ENCODE assay signal across 18 cellular contexts in genomic region chr2:149033716-149034115, GRCh38. TPM values are rescaled to one million over a fixed set of nuclear protein-coding genes. Genes with fewer than 3 reads are reported as not detected.
DNase-seq lines count a peak whose midpoint lies in the region; ATAC-seq and TF ChIP-seq lines count a peak whose summit lies in the region.
"Had no signal": no experiment of that assay in that cellular context is flagged by ENCODE, and none has a peak within 500 bp of the region (broad histone marks: within the 10 kb centered on the region; RNA-seq: fewer than 3 reads in every experiment).

No MANE protein-coding gene starts in this region.

- TF ChIP-seq CTCF in CD14-positive monocyte (IDR thresholded peaks at IDR 0.05): no peak

- peaks cover 25 to 35% (median 29%) of the 10 kb centered on the region in 3 donors for H3K27me3 Mint-ChIP-seq in CD14-positive monocyte (ENCODE audit: low read depth in 3 of 3)
- peaks cover 31% of the 10 kb centered on the region for H3K27me3 Mint-ChIP-seq in T-helper 2 cell treated with Interferon-gamma antibody and Interleukin-4, amounts not matched to agents 5 μg/mL and 100 μg/mL, for 36 hours (ENCODE audit: low read depth)

- peak; percentile 64 for DNase-seq in COR-L47 (lab: John Stamatoyannopoulos, UW)
- peak; percentile 71 for DNase-seq in NCI-H146 treated with DMSO at 0.1 percent for 48 hours (lab: John Stamatoyannopoulos, UW; ENCODE audit: unreplicated experiment)
- DNase-seq in NCI-H748 (lab: John Stamatoyannopoulos, UW; ENCODE audit: unreplicated experiment): peak; percentile 99
- DNase-seq in iPS-NIHi11 (ENCODE audit: low spot score): peak; percentile 36
- no peak for DNase-seq in amygdala (lab: John Stamatoyannopoulos, UW)
- DNase-seq in CD14-positive monocyte (ENCODE audit: low spot score): no peak
- DNase-seq in T-helper 2 cell treated with Interferon-gamma antibody and Interleukin-4, amounts not matched to agents 5 μg/mL and 100 μg/mL, for 36 hours (ENCODE audit: low spot score): no peak
- DNase-seq: activated B cell treated with CpG ODN at 0.5 μM for 24 hours; activated gamma-delta T cell; anterior cingulate cortex; CD8-positive, alpha-beta T cell; GDM1; KBM-7; NCI-H1694 treated with DMSO at 0.1 percent for 48 hours; Peyer's patch; stimulated activated naive CD8-positive, alpha-beta T cell treated with anti-CD3 and anti-CD28 coated beads, Interleukin-15, amount 100 ng/mL, for 72 hours had no signal

- peaks cover 0 to 4% (median 0%) of the 10 kb centered on the region in 7 donors for H3K9me3 Mint-ChIP-seq in CD14-positive monocyte
- H3K9me3 Mint-ChIP-seq in T-helper 2 cell treated with Interferon-gamma antibody and Interleukin-4, amounts not matched to agents 5 μg/mL and 100 μg/mL, for 36 hours: no peaks in the 10 kb centered on the region
- H3K9me3 Mint-ChIP-seq: activated B cell treated with CpG ODN at 0.5 μM for 24 hours; CD8-positive, alpha-beta T cell; stimulated activated naive CD8-positive, alpha-beta T cell treated with anti-CD3 and anti-CD28 coated beads, Interleukin-15, amount 100 ng/mL, for 72 hours had no signal

- H3K4me3 Mint-ChIP-seq in CD14-positive monocyte: no peak overlapping the region
- H3K4me3 Mint-ChIP-seq in T-helper 2 cell treated with Interferon-gamma antibody and Interleukin-4, amounts not matched to agents 5 μg/mL and 100 μg/mL, for 36 hours: no peak overlapping the region
- H3K4me3 Mint-ChIP-seq: activated B cell treated with CpG ODN at 0.5 μM for 24 hours; CD8-positive, alpha-beta T cell; stimulated activated naive CD8-positive, alpha-beta T cell treated with anti-CD3 and anti-CD28 coated beads, Interleukin-15, amount 100 ng/mL, for 72 hours had no signal

- no peak for ATAC-seq in HG02970 (IDR thresholded peaks at IDR 0.05; ENCODE audit: low FRiP score, unreplicated experiment)
- ATAC-seq: A549; CD8-positive, alpha-beta T cell; stimulated activated naive CD8-positive, alpha-beta T cell treated with anti-CD3 and anti-CD28 coated beads, Interleukin-15, amount 100 ng/mL, for 72 hours had no signal

- no peak overlapping the region for H3K27ac Mint-ChIP-seq in CD14-positive monocyte
- H3K27ac Mint-ChIP-seq in T-helper 2 cell treated with Interferon-gamma antibody and Interleukin-4, amounts not matched to agents 5 μg/mL and 100 μg/mL, for 36 hours: no peak overlapping the region
- H3K27ac Mint-ChIP-seq: activated B cell treated with CpG ODN at 0.5 μM for 24 hours; CD8-positive, alpha-beta T cell; stimulated activated naive CD8-positive, alpha-beta T cell treated with anti-CD3 and anti-CD28 coated beads, Interleukin-15, amount 100 ng/mL, for 72 hours had no signal

- H3K36me3 Mint-ChIP-seq in CD14-positive monocyte: peaks cover 0 to 5% of the 10 kb centered on the region in 2 donors
- no peaks in the 10 kb centered on the region for H3K36me3 Mint-ChIP-seq in T-helper 2 cell treated with Interferon-gamma antibody and Interleukin-4, amounts not matched to agents 5 μg/mL and 100 μg/mL, for 36 hours (ENCODE audit: low read depth)
- H3K36me3 Mint-ChIP-seq: CD8-positive, alpha-beta T cell had no signal

- intact Hi-C loops in CD14-positive monocyte (cut with micrococcal nuclease): no loop called here

- peaks cover 11% of the 10 kb centered on the region for H3K4me1 Mint-ChIP-seq in CD14-positive monocyte
- H3K4me1 Mint-ChIP-seq in T-helper 2 cell treated with Interferon-gamma antibody and Interleukin-4, amounts not matched to agents 5 μg/mL and 100 μg/mL, for 36 hours (ENCODE audit: low read depth): peaks cover 5% of the 10 kb centered on the region
- H3K4me1 Mint-ChIP-seq: stimulated activated naive CD8-positive, alpha-beta T cell treated with anti-CD3 and anti-CD28 coated beads, Interleukin-15, amount 100 ng/mL, for 72 hours had no signal

RNA-seq across cellular contexts. Expression of gene LYPD6B, which starts 4.8 kb away (rescaled TPM):
- polyA plus RNA-seq in CD14-positive monocyte: not detected
- polyA plus RNA-seq: A549 had no signal

Comparison
In these comparisons a context has a peak if more than half of its experiments do, and no peak if none do; other contexts are left out.
1. DNase-seq: peak in COR-L47 (single experiment), NCI-H146 treated with DMSO at 0.1 percent for 48 hours (single experiment), NCI-H748 (single experiment) and iPS-NIHi11 (single experiment); none in amygdala (0 of 56), CD14-positive monocyte (single experiment) and T-helper 2 cell treated with Interferon-gamma antibody and Interleukin-4, amounts not matched to agents 5 μg/mL and 100 μg/mL, for 36 hours (single experiment).